Comparison of ENCODE assay signal across 10 cellular contexts in genomic region chr2:19359021-19359357, GRCh38. TPM values are rescaled to one million over a fixed set of nuclear protein-coding genes. Genes with fewer than 3 reads are reported as not detected.
DNase-seq lines count a peak whose midpoint lies in the region; ATAC-seq and TF ChIP-seq lines count a peak whose summit lies in the region.
"Had no signal": no experiment of that assay in that cellular context is flagged by ENCODE, and none has a peak within 500 bp of the region (broad histone marks: within the 10 kb centered on the region; RNA-seq: fewer than 3 reads in every experiment).

No MANE protein-coding gene starts in this region.

- H3K4me3 ChIP-seq in brain microvascular endothelial cell (ENCODE audit: low read depth, low read length), result peak overlapping the region; percentile 67
- H3K4me3 ChIP-seq in lower lobe of right lung, result peak overlapping the region; percentile 67
- H3K4me3 ChIP-seq in stomach, result peak overlapping the region; percentile 62 to 78 (median 69)
- H3K4me3 ChIP-seq in MG63, result no peak overlapping the region

- H3K36me3 ChIP-seq in brain microvascular endothelial cell (replicated peaks) (no peaks in the 10 kb centered on the region), lower lobe of right lung (no peaks in the 10 kb centered on the region), stomach (no peaks in the 10 kb centered on the region), MG63 (no peaks in the 10 kb centered on the region)

- H3K27ac ChIP-seq in brain microvascular endothelial cell (no peak overlapping the region), lower lobe of right lung (peak overlapping the region; percentile 9), stomach (peak overlapping the region; percentile 31 to 88 (median 77)), caudate nucleus (ENCODE audit: low read depth, low read length) (no peak overlapping the region)
- H3K27ac ChIP-seq: body of pancreas had no signal

- 18 to 25% (median 22%) methylated on average over 10 to 14 of the region's 14 CpGs for WGBS in stomach, 5 donors

- no peak for TF ChIP-seq EP300 in stomach (IDR thresholded peaks at IDR 0.05)

- H3K9me3 Mint-ChIP-seq in HFFc6, result no peaks in the 10 kb centered on the region

- no peaks in the 10 kb centered on the region for H3K9me3 ChIP-seq in lower lobe of right lung
- no peaks in the 10 kb centered on the region for H3K9me3 ChIP-seq in stomach
- no peaks in the 10 kb centered on the region for H3K9me3 ChIP-seq in MG63
- H3K9me3 ChIP-seq: body of pancreas had no signal

- H3K4me1 ChIP-seq in lower lobe of right lung (peaks cover 36% of the 10 kb centered on the region), stomach (peaks cover 33 to 84% (median 58%) of the 10 kb centered on the region in 4 donors)

- intact Hi-C loops in lower lobe of right lung (cut with DNase I), result no loop called here
- intact Hi-C loops in stomach (cut with DNase I; ENCODE audit: low total_unique reads), result loop anchor here (10.0 kb wide), 1 partner anchor 506 kb away; no protein-coding TSS in a partner anchor

- DNase-seq in HFFc6 (no peak), brain microvascular endothelial cell (no peak), lower lobe of right lung (no peak), stomach (no peak), NCI-H2081 treated with DMSO at 0.1 percent for 48 hours (lab: John Stamatoyannopoulos, UW) (no peak), NCI-H1436 treated with DMSO at 0.1 percent for 48 hours (lab: John Stamatoyannopoulos, UW) (no peak), caudate nucleus (lab: John Stamatoyannopoulos, UW) (no peak), MG63 (no peak)
- DNase-seq: activated CD4-positive, alpha-beta T cell treated with anti-CD3 and anti-CD28 coated beads for 1 hour had no signal

- H3K4me1 Mint-ChIP-seq in HFFc6 (ENCODE audit: low read depth), result peaks cover 34% of the 10 kb centered on the region

- peaks cover 7% of the 10 kb centered on the region; the same call in 1 of the 2 replicates for H3K27me3 Mint-ChIP-seq in HFFc6 (ENCODE audit: insufficient read depth)

- H3K4me3 Mint-ChIP-seq in HFFc6, result peak overlapping the region; percentile 95

- no peak for ATAC-seq in lower lobe of right lung

- in situ Hi-C loops in brain microvascular endothelial cell (cut with HindIII; ENCODE audit: low pct_ligation_motif_present, low sequenced_read_pairs), result loop anchor here (25.0 kb wide), 1 partner anchor 503 kb away; no protein-coding TSS in a partner anchor

- H3K27ac Mint-ChIP-seq in HFFc6, result no peak overlapping the region

- H3K36me3 Mint-ChIP-seq in HFFc6 (ENCODE audit: low read depth), result peaks cover 10% of the 10 kb centered on the region; the same call in 1 of the 2 replicates

- no peaks in the 10 kb centered on the region for H3K27me3 ChIP-seq in brain microvascular endothelial cell (replicated peaks)
- H3K27me3 ChIP-seq in lower lobe of right lung (ENCODE audit: low read depth), result peaks cover 74% of the 10 kb centered on the region
- peaks cover 0 to 89% (median 65%) of the 10 kb centered on the region in 3 donors for H3K27me3 ChIP-seq in stomach
- no peaks in the 10 kb centered on the region for H3K27me3 ChIP-seq in MG63

- TF ChIP-seq CTCF in HFFc6 (IDR thresholded peaks at IDR 0.05) (no peak), brain microvascular endothelial cell (IDR thresholded peaks at IDR 0.05; ENCODE audit: low read depth, low read length, missing control alignments) (no peak), lower lobe of right lung (IDR thresholded peaks at IDR 0.05) (no peak), stomach (IDR thresholded peaks at IDR 0.05) (no peak)

- TF ChIP-seq POLR2A in stomach (IDR thresholded peaks at IDR 0.05), result no peak

RNA-seq across cellular contexts. Expression of gene OSR1, which starts 0.6 kb away (rescaled TPM):
- 10 to 100 TPM in 4 of 6 experiments, 1 to 10 TPM in 2; 5.4 to 11.9 (median 11.1) TPM for total RNA-seq in HFFc6 (2021; fragmentation: NEBNext Ultra II Directional; extraction: Animal tissue kit (Norgen Biotek cat#: 25700))
- total RNA-seq in lower lobe of right lung (15.5 TPM), stomach (10 to 100 TPM in 2 of 5 donors, 1 to 10 TPM in 3; 1.2 to 39.4 (median 6.2) TPM)
- 1 to 10 TPM; 3.6 to 7.0 (median 5.5) TPM for polyA plus RNA-seq in stomach
- not detected in 2 replicates for total RNA-seq in MG63 (2014; rRNA removed; shearing (Covaris generic); ENCODE audit: low replicate concordance)

Comparison
In these comparisons a context has a peak if more than half of its experiments do, and no peak if none do; other contexts are left out.
1. H3K27ac ChIP-seq: peak in lower lobe of right lung (single experiment) and stomach (5 of 5); none in brain microvascular endothelial cell (single experiment) and caudate nucleus (single experiment).